ENCODE assay signal across 11 cellular contexts in genomic region chr1:94755675-94756074, GRCh38.
A peak's percentile ranks its signal among the peaks of the same experiment; 100 is the strongest.
DNase-seq lines count a peak whose midpoint lies in the region; ATAC-seq, FAIRE-seq and TF ChIP-seq lines count a peak whose summit lies in the region.
"Had no signal": no experiment of that assay in that cellular context is flagged by ENCODE, and none has a peak within 500 bp of the region (broad histone marks: within the 10 kb centered on the region; RNA-seq: fewer than 3 reads in every experiment).

No MANE protein-coding gene starts in this region.

- no peaks in the 10 kb centered on the region for H3K9me3 ChIP-seq in upper lobe of right lung

- H3K36me3 Mint-ChIP-seq in activated naive CD4-positive, alpha-beta T cell treated with anti-CD3 and anti-CD28 coated beads, Interleukin-2, amount 10 ng/mL, durations not matched to agents 7 days and 5 days, result peaks cover 1% of the 10 kb centered on the region
- H3K36me3 Mint-ChIP-seq: CD4-positive, CD25-positive, alpha-beta regulatory T cell had no signal

- H3K9me3 Mint-ChIP-seq in activated naive CD4-positive, alpha-beta T cell treated with anti-CD3 and anti-CD28 coated beads, Interleukin-2, amount 10 ng/mL, durations not matched to agents 7 days and 5 days, result peaks cover 8% of the 10 kb centered on the region

- no peak overlapping the region for H3K4me3 ChIP-seq in upper lobe of right lung

- H3K4me1 Mint-ChIP-seq in activated naive CD4-positive, alpha-beta T cell treated with anti-CD3 and anti-CD28 coated beads, Interleukin-2, amount 10 ng/mL, durations not matched to agents 7 days and 5 days, result peaks cover 11% of the 10 kb centered on the region

- no peak for DNase-seq in activated naive CD4-positive, alpha-beta T cell treated with anti-CD3 and anti-CD28 coated beads, Interleukin-2, amount 10 ng/mL, durations not matched to agents 7 days and 5 days
- no peak for DNase-seq in activated naive CD4-positive, alpha-beta T cell (lab: John Stamatoyannopoulos, UW)
- DNase-seq in amniotic stem cell (lab: John Stamatoyannopoulos, UW) (peak; percentile 88), islet precursor cell (peak; percentile 68), upper lobe of right lung (no peak), RCC 7860 (ENCODE audit: low spot score) (no peak), NCI-H187 treated with DMSO at 0.1 percent for 48 hours (lab: John Stamatoyannopoulos, UW) (no peak)
- DNase-seq: activated CD8-positive, alpha-beta memory T cell treated with anti-CD3 and anti-CD28 coated beads, Interleukin-2, amount 50 U/mL, for 4 hours; NCI-H345 had no signal

- H3K27ac ChIP-seq in upper lobe of right lung, result peak overlapping the region; percentile 51

- H3K4me3 Mint-ChIP-seq in activated naive CD4-positive, alpha-beta T cell treated with anti-CD3 and anti-CD28 coated beads, Interleukin-2, amount 10 ng/mL, durations not matched to agents 7 days and 5 days, result no peak overlapping the region
- H3K4me3 Mint-ChIP-seq: CD4-positive, CD25-positive, alpha-beta regulatory T cell had no signal

- H3K27me3 Mint-ChIP-seq in activated naive CD4-positive, alpha-beta T cell treated with anti-CD3 and anti-CD28 coated beads, Interleukin-2, amount 10 ng/mL, durations not matched to agents 7 days and 5 days, result peaks cover 5% of the 10 kb centered on the region

- TF ChIP-seq CTCF in upper lobe of right lung (IDR thresholded peaks at IDR 0.05), result no peak

- peak; percentile 62 for ATAC-seq in upper lobe of right lung
- ATAC-seq in GM18502 (IDR thresholded peaks at IDR 0.05; ENCODE audit: poor library complexity, unreplicated experiment), result no peak

- CTCF ChIA-PET in activated naive CD4-positive, alpha-beta T cell treated with anti-CD3 and anti-CD28 coated beads, Interleukin-2, amount 10 ng/mL, durations not matched to agents 7 days and 5 days (lab: Charles Lee), result no interaction called here

- H3K36me3 ChIP-seq in upper lobe of right lung, result no peaks in the 10 kb centered on the region

- H3K27me3 ChIP-seq in upper lobe of right lung, result no peaks in the 10 kb centered on the region

- FAIRE-seq in RCC 7860 (lab: Jason Lieb, UNC), result no peak

- intact Hi-C loops in upper lobe of right lung (cut with DNase I), result no loop called here

- H3K4me1 ChIP-seq in upper lobe of right lung, result peaks cover 20% of the 10 kb centered on the region

- H3K27ac Mint-ChIP-seq in activated naive CD4-positive, alpha-beta T cell treated with anti-CD3 and anti-CD28 coated beads, Interleukin-2, amount 10 ng/mL, durations not matched to agents 7 days and 5 days, result peak overlapping the region; percentile 39
- H3K27ac Mint-ChIP-seq: CD4-positive, CD25-positive, alpha-beta regulatory T cell had no signal

Comparison
In these comparisons a context has a peak if more than half of its experiments do, and no peak if none do; other contexts are left out.
1. DNase-seq: peak in amniotic stem cell (single experiment) and islet precursor cell (single experiment); none in activated naive CD4-positive, alpha-beta T cell treated with anti-CD3 and anti-CD28 coated beads, Interleukin-2, amount 10 ng/mL, durations not matched to agents 7 days and 5 days (single experiment), activated naive CD4-positive, alpha-beta T cell (0 of 4), upper lobe of right lung (single experiment), RCC 7860 (single experiment) and NCI-H187 treated with DMSO at 0.1 percent for 48 hours (single experiment).